ENCODE assay signal across 20 cellular contexts in the genomic region with DNA sequence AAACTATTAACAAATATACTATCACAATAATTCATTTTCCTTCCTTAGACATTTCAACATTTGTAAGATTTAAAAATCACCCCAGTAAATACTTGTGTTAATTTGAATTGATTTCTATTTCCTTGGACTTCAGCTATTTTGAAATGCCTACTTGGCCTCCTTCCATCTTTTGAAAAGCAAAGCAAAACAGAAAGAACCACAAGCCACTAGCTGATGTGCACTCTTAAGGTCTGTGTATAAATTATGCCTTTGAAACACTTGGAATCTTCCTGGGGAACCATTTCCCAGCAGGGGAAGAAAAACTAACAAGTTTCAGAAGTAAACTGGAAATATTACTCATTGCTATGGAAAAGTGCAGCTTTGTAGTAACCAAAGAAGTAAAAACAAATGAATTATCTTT.
DNase-seq lines count a peak whose midpoint lies in the region; ATAC-seq and TF ChIP-seq lines count a peak whose summit lies in the region.
"Had no signal": no experiment of that assay in that cellular context is flagged by ENCODE, and none has a peak within 500 bp of the region (broad histone marks: within the 10 kb centered on the region; RNA-seq: fewer than 3 reads in every experiment).

No MANE protein-coding gene starts in this region.

- ATAC-seq in GM18517 (IDR thresholded peaks at IDR 0.05; ENCODE audit: unreplicated experiment) (no peak), GM18870 (IDR thresholded peaks at IDR 0.05; ENCODE audit: unreplicated experiment) (no peak)
- no peak for ATAC-seq in activated T-cell treated with anti-CD3 and anti-CD28 coated beads, Interleukin-2, amount 50 U/mL, for 72 hours (replicated peaks in 1 of 2)
- ATAC-seq: naive thymus-derived CD8-positive, alpha-beta T cell had no signal

- no peak overlapping the region for H3K4me3 Mint-ChIP-seq in MCF 10A (ENCODE audit: unreplicated experiment)
- H3K4me3 Mint-ChIP-seq in activated T-cell treated with anti-CD3 and anti-CD28 coated beads, Interleukin-2, amount 50 U/mL, for 72 hours: no peak overlapping the region
- H3K4me3 Mint-ChIP-seq: activated CD4-positive, alpha-beta T cell treated with anti-CD3 and anti-CD28 coated beads, Interleukin-2, amount 10 ng/mL, durations not matched to agents 24 days and 14 days; CD4-positive, alpha-beta T cell; naive thymus-derived CD8-positive, alpha-beta T cell had no signal

- peaks cover 11% of the 10 kb centered on the region for H3K27me3 Mint-ChIP-seq in MCF 10A (ENCODE audit: insufficient read depth, unreplicated experiment)
- H3K27me3 Mint-ChIP-seq in activated T-cell treated with anti-CD3 and anti-CD28 coated beads, Interleukin-2, amount 50 U/mL, for 72 hours (ENCODE audit: low read depth): peaks cover 6% of the 10 kb centered on the region
- H3K27me3 Mint-ChIP-seq: activated CD4-positive, alpha-beta T cell treated with anti-CD3 and anti-CD28 coated beads, Interleukin-2, amount 10 ng/mL, durations not matched to agents 24 days and 14 days; CD4-positive, alpha-beta T cell; naive thymus-derived CD8-positive, alpha-beta T cell had no signal

- H3K9me3 ChIP-seq in breast epithelium: peaks cover 5 to 15% of the 10 kb centered on the region in 2 donors
- H3K9me3 ChIP-seq in left ventricle myocardium inferior (replicated peaks): no peaks in the 10 kb centered on the region
- H3K9me3 ChIP-seq: thyroid gland had no signal

- TF ChIP-seq CTCF in MCF 10A (IDR thresholded peaks at IDR 0.05; ENCODE audit: unreplicated experiment) (no peak), breast epithelium (IDR thresholded peaks at IDR 0.05) (no peak), cardiac fibroblast (IDR thresholded peaks at IDR 0.05; ENCODE audit: low read depth, low read length) (no peak), left ventricle myocardium inferior (IDR thresholded peaks at IDR 0.05; ENCODE audit: borderline replicate concordance) (no peak)

- H3K36me3 Mint-ChIP-seq in MCF 10A (ENCODE audit: insufficient read depth, unreplicated experiment): no peaks in the 10 kb centered on the region
- H3K36me3 Mint-ChIP-seq in activated T-cell treated with anti-CD3 and anti-CD28 coated beads, Interleukin-2, amount 50 U/mL, for 72 hours (ENCODE audit: insufficient read depth in 2 of 2): no peaks in the 10 kb centered on the region

- POLR2A ChIA-PET in MCF 10A (lab: Yijun Ruan, JAX): no interaction called here

- H3K4me3 ChIP-seq in breast epithelium: no peak overlapping the region
- H3K4me3 ChIP-seq in cardiac fibroblast (replicated peaks in 1 of 2; ENCODE audit: low read depth in 2 of 2, low read length in 2 of 2): no peak overlapping the region
- no peak overlapping the region for H3K4me3 ChIP-seq in left ventricle myocardium inferior
- H3K4me3 ChIP-seq: lung, thyroid gland had no signal

- H3K4me1 ChIP-seq in breast epithelium (no peaks in the 10 kb centered on the region), left ventricle myocardium inferior (no peaks in the 10 kb centered on the region)
- H3K4me1 ChIP-seq: thyroid gland had no signal

- BruUV-seq in MCF 10A (replicated peaks; lab: Mats Ljungman, UMichigan): no TSS peak

- H3K9me3 Mint-ChIP-seq in MCF 10A (ENCODE audit: unreplicated experiment): no peaks in the 10 kb centered on the region
- H3K9me3 Mint-ChIP-seq in activated T-cell treated with anti-CD3 and anti-CD28 coated beads, Interleukin-2, amount 50 U/mL, for 72 hours: peaks cover 0 to 4% of the 10 kb centered on the region in 2 donors
- H3K9me3 Mint-ChIP-seq: activated CD4-positive, alpha-beta T cell treated with anti-CD3 and anti-CD28 coated beads, Interleukin-2, amount 10 ng/mL, durations not matched to agents 24 days and 14 days; CD4-positive, alpha-beta T cell had no signal

- H3K27ac Mint-ChIP-seq in MCF 10A (ENCODE audit: low read depth, unreplicated experiment): no peak overlapping the region
- no peak overlapping the region for H3K27ac Mint-ChIP-seq in activated T-cell treated with anti-CD3 and anti-CD28 coated beads, Interleukin-2, amount 50 U/mL, for 72 hours
- H3K27ac Mint-ChIP-seq: activated CD4-positive, alpha-beta T cell treated with anti-CD3 and anti-CD28 coated beads, Interleukin-2, amount 10 ng/mL, durations not matched to agents 24 days and 14 days; CD4-positive, alpha-beta T cell; naive thymus-derived CD8-positive, alpha-beta T cell had no signal

- CTCF ChIA-PET in MCF 10A (lab: Yijun Ruan, JAX): interaction anchor here (0.7 kb wide), 1 partner anchor 73 kb away, joined by 3 read pairs; no protein-coding TSS in a partner anchor

- peak; percentile 3 for DNase-seq in MCF 10A (ENCODE audit: unreplicated experiment)
- DNase-seq in breast epithelium (ENCODE audit: low spot score in 2 of 2): no peak
- DNase-seq in cardiac fibroblast (ENCODE audit: low read depth in 2 of 2): peak; percentile 13 to 48
- DNase-seq in left kidney (ENCODE audit: low read depth, low spot score): peak; percentile 1
- DNase-seq in activated T-cell treated with anti-CD3 and anti-CD28 coated beads, Interleukin-2, amount 50 U/mL, for 72 hours: no peak
- no peak for DNase-seq in left ventricle myocardium inferior
- DNase-seq: activated CD4-positive, alpha-beta T cell treated with anti-CD3 and anti-CD28 coated beads, Interleukin-2, amount 10 ng/mL, durations not matched to agents 24 days and 14 days; activated CD8-positive, alpha-beta memory T cell treated with anti-CD3 and anti-CD28 coated beads, Interleukin-2, amount 50 U/mL, for 4 hours; activated gamma-delta T cell treated with Interleukin-2 at 50 U/mL for 16 hours; anterior cingulate cortex; CD4-positive, alpha-beta T cell; cortex of kidney; DMS53; naive thymus-derived CD8-positive, alpha-beta T cell; NCI-H1436 treated with DMSO at 0.1 percent for 48 hours; thyroid gland had no signal

- H3K27ac ChIP-seq in breast epithelium: no peak overlapping the region
- no peak overlapping the region for H3K27ac ChIP-seq in left ventricle myocardium inferior (replicated peaks)
- H3K27ac ChIP-seq: 22Rv1, thyroid gland had no signal

- intact Hi-C loops in MCF 10A (cut with micrococcal nuclease) (no loop called here), breast epithelium (cut with DNase I; ENCODE audit: low total_unique reads) (no loop called here), left ventricle myocardium inferior (cut with micrococcal nuclease) (no loop called here)

- H3K27me3 ChIP-seq in breast epithelium (peaks cover 0 to 17% of the 10 kb centered on the region in 2 donors), left ventricle myocardium inferior (ENCODE audit: low read depth) (no peaks in the 10 kb centered on the region)
- H3K27me3 ChIP-seq: thyroid gland had no signal

- H3K36me3 ChIP-seq in breast epithelium (no peaks in the 10 kb centered on the region), left ventricle myocardium inferior (no peaks in the 10 kb centered on the region)
- H3K36me3 ChIP-seq: thyroid gland had no signal

- TF ChIP-seq POLR2A in breast epithelium (IDR thresholded peaks at IDR 0.05): no peak

- H3K4me1 Mint-ChIP-seq in MCF 10A (ENCODE audit: insufficient read depth, unreplicated experiment): no peaks in the 10 kb centered on the region
- H3K4me1 Mint-ChIP-seq in activated T-cell treated with anti-CD3 and anti-CD28 coated beads, Interleukin-2, amount 50 U/mL, for 72 hours (ENCODE audit: low read depth): no peaks in the 10 kb centered on the region
- H3K4me1 Mint-ChIP-seq: activated CD4-positive, alpha-beta T cell treated with anti-CD3 and anti-CD28 coated beads, Interleukin-2, amount 10 ng/mL, durations not matched to agents 24 days and 14 days; naive thymus-derived CD8-positive, alpha-beta T cell had no signal

Comparison
In these comparisons a context has a peak if more than half of its experiments do, and no peak if none do; other contexts are left out.
1. DNase-seq: peak in MCF 10A (single experiment), cardiac fibroblast (2 of 2) and left kidney (single experiment); none in breast epithelium (0 of 2), activated T-cell treated with anti-CD3 and anti-CD28 coated beads, Interleukin-2, amount 50 U/mL, for 72 hours (0 of 2) and left ventricle myocardium inferior (single experiment).